30 cellular contexts compared by ENCODE assay signal in the genomic region with DNA sequence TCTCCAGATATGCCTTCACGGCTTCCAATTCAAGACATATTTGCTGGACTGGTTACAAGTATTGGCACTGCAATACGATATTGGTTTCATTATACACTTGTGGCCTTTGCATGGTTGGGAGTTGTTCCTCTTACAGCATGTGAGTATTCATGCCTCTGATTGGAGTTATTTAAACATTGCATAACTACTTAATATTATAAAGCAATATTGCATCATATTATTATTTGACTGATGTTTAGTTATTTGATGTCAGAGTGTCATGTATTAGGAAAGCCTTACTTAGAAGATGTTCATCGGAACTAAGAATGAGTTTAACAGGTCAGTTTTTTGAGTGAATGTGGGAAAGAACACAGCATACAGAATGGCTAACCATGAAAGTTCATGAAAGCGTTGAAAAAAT. TPM values are rescaled to one million over a fixed set of nuclear protein-coding genes. Genes with fewer than 3 reads are reported as not detected.
"Had no signal": no experiment of that assay in that cellular context is flagged by ENCODE, and none has a peak within 500 bp of the region (broad histone marks: within the 10 kb centered on the region; RNA-seq: fewer than 3 reads in every experiment).

No MANE protein-coding gene starts in this region.

- H3K27ac ChIP-seq: brain microvascular endothelial cell, coronary artery, epithelial cell of prostate, esophagus squamous epithelium had no signal

- H3K27me3 Mint-ChIP-seq: activated CD4-positive, alpha-beta memory T cell treated with anti-CD3 and anti-CD28 coated beads, Interleukin-2, amount 10 ng/mL, durations not matched to agents 7 days and 5 days; activated CD4-positive, alpha-beta T cell treated with anti-CD3 and anti-CD28 coated beads, Interleukin-2, amount 10 ng/mL, durations not matched to agents 7 days and 5 days; activated naive CD8-positive, alpha-beta T cell; activated T-helper 17 cell treated with anti-CD3 and anti-CD28 coated beads, Interleukin-2, amount 50 U/mL, for 72 hours; central memory CD8-positive, alpha-beta T cell; dendritic cell treated with granulocyte-macrophage colony-stimulating factor and Interleukin-4, amounts not matched to agents 40 ng/mL and 50 ng/mL, for 4 days had no signal

- FAIRE-seq: astrocyte, bronchial epithelial cell, endothelial cell of umbilical vein, frontal cortex had no signal

- H3K9me3 ChIP-seq: esophagus squamous epithelium had no signal

- ATAC-seq: activated T-cell treated with anti-CD3 and anti-CD28 coated beads, Interleukin-2, amount 50 U/mL, for 4 hours; activated T-helper 17 cell treated with anti-CD3 and anti-CD28 coated beads, Interleukin-2, amount 50 U/mL, for 72 hours had no signal

- H3K4me3 Mint-ChIP-seq: activated CD4-positive, alpha-beta memory T cell treated with anti-CD3 and anti-CD28 coated beads, Interleukin-2, amount 10 ng/mL, durations not matched to agents 7 days and 5 days; activated CD4-positive, alpha-beta T cell treated with anti-CD3 and anti-CD28 coated beads, Interleukin-2, amount 10 ng/mL, durations not matched to agents 7 days and 5 days; activated naive CD8-positive, alpha-beta T cell; activated T-cell treated with anti-CD3 and anti-CD28 coated beads, Interleukin-2, amount 50 U/mL, for 4 hours; activated T-helper 17 cell treated with anti-CD3 and anti-CD28 coated beads, Interleukin-2, amount 50 U/mL, for 72 hours; central memory CD8-positive, alpha-beta T cell; dendritic cell treated with granulocyte-macrophage colony-stimulating factor and Interleukin-4, amounts not matched to agents 40 ng/mL and 50 ng/mL, for 4 days had no signal

- H3K27me3 ChIP-seq: brain microvascular endothelial cell, dorsolateral prefrontal cortex, esophagus squamous epithelium had no signal

- H3K4me3 ChIP-seq: coronary artery, dorsolateral prefrontal cortex, esophagus squamous epithelium had no signal

- H3K9me3 Mint-ChIP-seq: activated CD4-positive, alpha-beta memory T cell treated with anti-CD3 and anti-CD28 coated beads, Interleukin-2, amount 10 ng/mL, durations not matched to agents 7 days and 5 days; activated CD4-positive, alpha-beta T cell treated with anti-CD3 and anti-CD28 coated beads, Interleukin-2, amount 10 ng/mL, durations not matched to agents 7 days and 5 days; activated T-cell treated with anti-CD3 and anti-CD28 coated beads, Interleukin-2, amount 50 U/mL, for 4 hours; activated T-helper 17 cell treated with anti-CD3 and anti-CD28 coated beads, Interleukin-2, amount 50 U/mL, for 72 hours; central memory CD8-positive, alpha-beta T cell; dendritic cell treated with granulocyte-macrophage colony-stimulating factor and Interleukin-4, amounts not matched to agents 40 ng/mL and 50 ng/mL, for 4 days had no signal

- DNase-seq: activated CD4-positive, alpha-beta memory T cell treated with anti-CD3 and anti-CD28 coated beads, Interleukin-2, amount 10 ng/mL, durations not matched to agents 7 days and 5 days; activated CD4-positive, alpha-beta T cell treated with anti-CD3 and anti-CD28 coated beads for 1 hour; activated CD4-positive, alpha-beta T cell treated with anti-CD3 and anti-CD28 coated beads for 4 hours; activated CD4-positive, alpha-beta T cell treated with anti-CD3 and anti-CD28 coated beads, Interleukin-2, amount 10 ng/mL, durations not matched to agents 7 days and 5 days; activated CD4-positive, alpha-beta T cell treated with anti-CD3 and anti-CD28 coated beads, Interleukin-2, amount 50 U/mL, for 4 hours; activated CD8-positive, alpha-beta memory T cell treated with anti-CD3 and anti-CD28 coated beads for 24 hours; activated effector memory CD4-positive, alpha-beta T cell treated with Interleukin-2 at 50 U/mL for 16 hours; activated gamma-delta T cell treated with Interleukin-2 at 50 U/mL for 16 hours; activated naive CD4-positive, alpha-beta T cell treated with anti-CD3 and anti-CD28 coated beads, Interleukin-2, amount 50 U/mL, for 16 hours; activated naive CD4-positive, alpha-beta T cell treated with Interleukin-2 at 50 U/mL for 16 hours; activated T-cell treated with anti-CD3 and anti-CD28 coated beads, Interleukin-2, amount 50 U/mL, for 4 hours; amniotic stem cell; anterior cingulate cortex; brain microvascular endothelial cell; dorsolateral prefrontal cortex; effector memory CD4-positive, alpha-beta T cell; esophagus squamous epithelium; foreskin fibroblast; head of caudate nucleus; T-helper 2 cell had no signal

- H3K27ac Mint-ChIP-seq: activated CD4-positive, alpha-beta memory T cell treated with anti-CD3 and anti-CD28 coated beads, Interleukin-2, amount 10 ng/mL, durations not matched to agents 7 days and 5 days; activated CD4-positive, alpha-beta T cell treated with anti-CD3 and anti-CD28 coated beads, Interleukin-2, amount 10 ng/mL, durations not matched to agents 7 days and 5 days; activated naive CD8-positive, alpha-beta T cell; activated T-helper 17 cell treated with anti-CD3 and anti-CD28 coated beads, Interleukin-2, amount 50 U/mL, for 72 hours; dendritic cell treated with granulocyte-macrophage colony-stimulating factor and Interleukin-4, amounts not matched to agents 40 ng/mL and 50 ng/mL, for 4 days had no signal

RNA-seq across cellular contexts. Expression of gene ROPN1L, which starts 59.9 kb away (rescaled TPM):
- total RNA-seq: bronchial epithelial cell had no signal
